Comparison of ENCODE assay signal across 21 cellular contexts in genomic region chr4:75902352-75902751, GRCh38. TPM values are rescaled to one million over a fixed set of nuclear protein-coding genes. Genes with fewer than 3 reads are reported as not detected.
DNase-seq lines count a peak whose midpoint lies in the region; ATAC-seq, FAIRE-seq and TF ChIP-seq lines count a peak whose summit lies in the region.
"Had no signal": no experiment of that assay in that cellular context is flagged by ENCODE, and none has a peak within 500 bp of the region (broad histone marks: within the 10 kb centered on the region; RNA-seq: fewer than 3 reads in every experiment).

TSS of gene PPEF2 (minus strand) at chr4:75902452. CDS start at chr4:75896325, 6,127 bp downstream.

- no peak for FAIRE-seq in K562 (lab: Jason Lieb, UNC)
- FAIRE-seq: A549 had no signal

- BruUV-seq in K562 (replicated peaks; lab: Mats Ljungman, UMichigan) = no TSS peak

- no peak for TF ChIP-seq EP300 in K562 (IDR thresholded peaks at IDR 0.05; ENCODE audit: low read length)

- DNase-seq in CD14-positive monocyte (ENCODE audit: low spot score) (no peak), Karpas-422 (no peak), K562 (ENCODE audit: extremely low read depth in 1 of 4, low spot score in 3 of 4) (no peak), GOT3 (lab: John Stamatoyannopoulos, UW) (no peak), SKM-1 (lab: John Stamatoyannopoulos, UW; ENCODE audit: unreplicated experiment) (no peak)
- DNase-seq: C1 segment of cervical spinal cord, GF-D8, HCEC 1CT, NCI-H1048, NCI-H1417 treated with DMSO at 0.1 percent for 48 hours, NCI-H187, NCI-H446 treated with DMSO at 0.1 percent for 48 hours, NCI-H526 treated with DMSO at 0.1 percent for 48 hours, SIG-M5, SK-N-SH had no signal

- H3K36me3 Mint-ChIP-seq in CD14-positive monocyte = no peaks in the 10 kb centered on the region
- H3K36me3 Mint-ChIP-seq in stimulated activated memory B cell treated with anti-CD40 and anti-IgM and Interleukin-4, amounts not matched to agents 10 μg/mL and 1 μg/mL and 100 μg/mL, for 72 hours = no peaks in the 10 kb centered on the region

- H3K27me3 ChIP-seq in Karpas-422 (ENCODE audit: low read length) (no peaks in the 10 kb centered on the region), K562 (ENCODE audit: control insufficient read depth in 2 of 2, insufficient read depth in 2 of 2, low read length in 2 of 2) (peaks cover 2 to 7% of the 10 kb centered on the region in 2 experiments; a peak in 2 of 5 replicates)

- H3K4me3 ChIP-seq in Karpas-422 (ENCODE audit: low read length) (peak within 1 kb of the TSS; percentile 54; the same call in 1 of the 2 replicates), K562 (no peak within 1 kb of the TSS)
- H3K4me3 ChIP-seq: A549 had no signal

- no peak for TF ChIP-seq RAD21 in K562 (CRISPR knock-in tag; conservative IDR thresholded peaks at IDR 0.05 in 1 of 2, IDR thresholded peaks at IDR 0.05 in 1 of 2)

- H3K27me3 Mint-ChIP-seq in CD14-positive monocyte (ENCODE audit: low read depth in 3 of 3) = peaks cover 0 to 2% (median 2%) of the 10 kb centered on the region in 3 donors
- no peaks in the 10 kb centered on the region for H3K27me3 Mint-ChIP-seq in stimulated activated memory B cell treated with anti-CD40 and anti-IgM and Interleukin-4, amounts not matched to agents 10 μg/mL and 1 μg/mL and 100 μg/mL, for 72 hours

- TF ChIP-seq CTCF in CD14-positive monocyte (IDR thresholded peaks at IDR 0.05) = no peak
- TF ChIP-seq CTCF in K562 (IDR thresholded peaks at IDR 0.05 in 2 of 3, conservative IDR thresholded peaks at IDR 0.05 in 1 of 3; ENCODE audit: insufficient read depth in 2 of 3, low read depth in 1 of 3, low read length in 3 of 3) = no peak

- 3% methylated on average over 5 of the region's 5 CpGs for WGBS in K562 (ENCODE audit: insufficient coverage, low coverage, missing lambda C conversion rate)

- peak; percentile 32; the same call in 1 of the 3 replicates for ATAC-seq in K562
- ATAC-seq in stimulated activated memory B cell treated with anti-CD40 and anti-IgM and Interleukin-4, amounts not matched to agents 10 μg/mL and 1 μg/mL and 100 μg/mL, for 72 hours = no peak
- ATAC-seq in GM21515 (IDR thresholded peaks at IDR 0.05; ENCODE audit: unreplicated experiment) = no peak
- ATAC-seq: A549, Panc1 had no signal

- H3K36me3 ChIP-seq in Karpas-422 (ENCODE audit: insufficient read depth, low read length) (no peaks in the 10 kb centered on the region), K562 (ENCODE audit: control insufficient read depth, insufficient read depth, low read length) (no peaks in the 10 kb centered on the region)

- CTCF ChIA-PET in K562 (lab: Yijun Ruan, JAX; ENCODE audit: low intra/inter-chr PET ratio) = no interaction called here

- POLR2A ChIA-PET in K562 (lab: Yijun Ruan, JAX) = no interaction called here

- H3K9me3 ChIP-seq in Karpas-422 (ENCODE audit: low read length) = no peaks in the 10 kb centered on the region
- H3K9me3 ChIP-seq in K562 (replicated peaks; ENCODE audit: control insufficient read depth, insufficient read depth, low read depth, low read length) = no peaks in the 10 kb centered on the region
- H3K9me3 ChIP-seq: A549, SK-N-SH had no signal

- H3K4me2 ChIP-seq in Karpas-422 (ENCODE audit: low read depth, low read length, poor library complexity, severe bottlenecking) (peak within 1 kb of the TSS; percentile 64), K562 (ENCODE audit: insufficient read depth, low read length) (no peak within 1 kb of the TSS)
- H3K4me2 ChIP-seq: A549, SK-N-SH had no signal

- in situ Hi-C loops in K562 (cut with MboI) = no loop called here

- peak within 1 kb of the TSS; percentile 94 to 99 (median 96) for H3K27ac Mint-ChIP-seq in CD14-positive monocyte
- H3K27ac Mint-ChIP-seq in stimulated activated memory B cell treated with anti-CD40 and anti-IgM and Interleukin-4, amounts not matched to agents 10 μg/mL and 1 μg/mL and 100 μg/mL, for 72 hours = peak within 1 kb of the TSS; percentile 31

- H4K20me1 ChIP-seq in Karpas-422 (ENCODE audit: insufficient read depth, low read depth, low read length) (no peaks in the 10 kb centered on the region), K562 (replicated peaks; ENCODE audit: control insufficient read depth, insufficient read depth, low read length) (no peaks in the 10 kb centered on the region)

- H3K27ac ChIP-seq in Karpas-422 (ENCODE audit: low read length) = no peak within 1 kb of the TSS
- no peak within 1 kb of the TSS for H3K27ac ChIP-seq in K562 (ENCODE audit: extremely low read depth, low read depth, low read length)
- H3K27ac ChIP-seq: A549 had no signal

- H3K4me3 Mint-ChIP-seq in CD14-positive monocyte = peak within 1 kb of the TSS in 1 of 2 donors; percentile 37
- peak within 1 kb of the TSS; percentile 34 for H3K4me3 Mint-ChIP-seq in stimulated activated memory B cell treated with anti-CD40 and anti-IgM and Interleukin-4, amounts not matched to agents 10 μg/mL and 1 μg/mL and 100 μg/mL, for 72 hours

- no peak for TF ChIP-seq POLR2A in K562 (conservative IDR thresholded peaks at IDR 0.05)

- H3K9ac ChIP-seq in Karpas-422 (ENCODE audit: low read length) (peak within 1 kb of the TSS; percentile 20; the same call in 1 of the 2 replicates), K562 (ENCODE audit: insufficient read depth in 1 of 2, low read depth in 2 of 2, low read length in 2 of 2) (no peak within 1 kb of the TSS)
- H3K9ac ChIP-seq: SK-N-SH had no signal

- no peaks in the 10 kb centered on the region for H3K9me2 ChIP-seq in Karpas-422 (replicated peaks; ENCODE audit: insufficient read depth, low read length)
- H3K9me2 ChIP-seq: SK-N-SH had no signal

- H3K9me1 ChIP-seq in K562 (ENCODE audit: control insufficient read depth, insufficient read depth, low read length) = no peaks in the 10 kb centered on the region

- H3K79me2 ChIP-seq in Karpas-422 (ENCODE audit: low read length) (no peaks in the 10 kb centered on the region), K562 (ENCODE audit: control insufficient read depth, insufficient read depth, low read length) (no peaks in the 10 kb centered on the region)

- H3K4me1 ChIP-seq in Karpas-422 (ENCODE audit: low read length) (peaks cover 23% of the 10 kb centered on the region), K562 (replicated peaks in 1 of 2; ENCODE audit: control insufficient read depth in 2 of 2, insufficient read depth in 2 of 2, low read length in 2 of 2) (no peaks in the 10 kb centered on the region)
- H3K4me1 ChIP-seq: A549 had no signal

- intact Hi-C loops in CD14-positive monocyte (cut with micrococcal nuclease) (loop anchor here in 1 of 2 donors (5.0 to 10.0 kb wide), 2 partner anchors 162 to 310 kb away; partner anchors contain the start of gene SCARB2), K562 (cut with micrococcal nuclease) (no loop called here)

- H2AFZ ChIP-seq in Karpas-422 (ENCODE audit: low read length) (no peak within 1 kb of the TSS), K562 (ENCODE audit: low read depth, low read length) (no peak within 1 kb of the TSS)

- peaks cover 0 to 5% (median 0%) of the 10 kb centered on the region in 7 donors for H3K9me3 Mint-ChIP-seq in CD14-positive monocyte
- H3K9me3 Mint-ChIP-seq in stimulated activated memory B cell treated with anti-CD40 and anti-IgM and Interleukin-4, amounts not matched to agents 10 μg/mL and 1 μg/mL and 100 μg/mL, for 72 hours = peaks cover 3% of the 10 kb centered on the region

- H3K4me1 Mint-ChIP-seq in CD14-positive monocyte = peaks cover 45% of the 10 kb centered on the region
- peaks cover 16% of the 10 kb centered on the region for H3K4me1 Mint-ChIP-seq in stimulated activated memory B cell treated with anti-CD40 and anti-IgM and Interleukin-4, amounts not matched to agents 10 μg/mL and 1 μg/mL and 100 μg/mL, for 72 hours

TF ChIP-seq in K562, 482 proteins besides CTCF, POLR2A, EP300 and RAD21:
- TF ChIP-seq MAZ (CRISPR knock-in tag; conservative IDR thresholded peaks at IDR 0.05 in 1 of 2, IDR thresholded peaks at IDR 0.05 in 1 of 2) (no peak), MCM5 (IDR thresholded peaks at IDR 0.05; ENCODE audit: low read depth) (no peak), PHTF2 (CRISPR knock-in tag; IDR thresholded peaks at IDR 0.05) (no peak), HOXB6 (CRISPR knock-in tag; IDR thresholded peaks at IDR 0.05; ENCODE audit: borderline replicate concordance) (no peak)

RNA-seq across cellular contexts. Expression of gene PPEF2, which starts in this region (rescaled TPM):
- polyA plus RNA-seq in CD14-positive monocyte = not detected
- not detected in 2 replicates for total RNA-seq in Karpas-422 (2014; rRNA removed; shearing (Covaris generic); ENCODE audit: low replicate concordance)
- total RNA-seq in K562 (2011; cell fraction: chromatin; rRNA removed; ENCODE audit: low replicate concordance) = not detected in 2 replicates
- not detected in 2 replicates for total RNA-seq in K562 (2011; cell fraction: nucleolus; rRNA removed)
- total RNA-seq in K562 (2011; cell fraction: nucleoplasm; rRNA removed) = not detected in 2 replicates
- not detected in 2 replicates for total RNA-seq in K562 (2014; rRNA removed)
- total RNA-seq in K562 (2014; rRNA removed; fragmentation: Illumina TruSeq; extraction: Trizol) = not detected in 2 replicates
- total RNA-seq in K562 (2015; rRNA removed; fragmentation: Illumina TruSeq; extraction: Trizol) = not detected in 2 replicates
- not detected in 2 replicates for total RNA-seq in K562 (2021)
- polyA plus RNA-seq in K562 (2011; rRNA removed) = not detected in 2 replicates
- polyA plus RNA-seq in K562 (2011; cell fraction: cytosol; rRNA removed) = not detected in 2 replicates
- 0.04 TPM in 1 of 2 replicates, not detected in the other for polyA plus RNA-seq in K562 (2011; cell fraction: nucleus; rRNA removed)
- not detected in 2 replicates for polyA plus RNA-seq in K562 (2012)
- not detected in 2 replicates for polyA plus RNA-seq in K562 (2014; fragmentation: Illumina TruSeq; extraction: Trizol)
- not detected for polyA plus RNA-seq in K562 (2014; fragmentation: Nextera tagmentation; extraction: Ambion mirVana)
- not detected in 2 replicates for polyA plus RNA-seq in K562 (2014; rRNA removed)
- polyA minus RNA-seq in K562 (2011; rRNA and poly(A)+ RNA removed) = not detected in 2 replicates
- not detected in 2 replicates for polyA minus RNA-seq in K562 (2011; cell fraction: cytosol; rRNA and poly(A)+ RNA removed)
- not detected in 2 replicates for polyA minus RNA-seq in K562 (2011; cell fraction: nucleus; rRNA and poly(A)+ RNA removed)
- total RNA-seq: HT1080, MCF 10A had no signal
- polyA plus RNA-seq: SK-N-SH had no signal

Comparison
In these comparisons a context has a peak if more than half of its experiments do, and no peak if none do; other contexts are left out.
1. Peak in ATAC-seq in K562; RNA of the gene not detected or under 1 TPM.